13 cellular contexts compared by ENCODE assay signal in the genomic region with DNA sequence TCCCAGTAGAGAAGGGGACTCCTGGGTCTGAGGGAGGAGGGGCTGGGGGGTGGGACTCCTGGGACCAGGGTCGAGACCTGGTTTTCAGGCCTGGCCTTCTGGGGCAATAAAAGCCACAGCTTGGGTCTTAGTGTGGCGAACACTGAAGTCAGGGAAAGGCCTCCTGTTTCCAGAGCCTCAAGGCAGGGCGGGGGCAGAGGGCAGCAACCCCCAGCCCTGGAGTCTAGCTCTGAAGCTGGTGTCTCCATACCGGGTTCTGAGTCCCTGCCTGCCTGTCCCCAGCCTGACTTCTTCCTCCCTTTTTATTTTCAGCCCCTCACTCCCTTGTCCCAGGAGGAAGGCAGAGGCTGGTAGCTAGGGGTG. TPM values are rescaled to one million over a fixed set of nuclear protein-coding genes. Genes with fewer than 3 reads are reported as not detected.
DNase-seq lines count a peak whose midpoint lies in the region; ATAC-seq and TF ChIP-seq lines count a peak whose summit lies in the region.
"Had no signal": no experiment of that assay in that cellular context is flagged by ENCODE, and none has a peak within 500 bp of the region (broad histone marks: within the 10 kb centered on the region; RNA-seq: fewer than 3 reads in every experiment).

No MANE protein-coding gene starts in this region.

- no peak overlapping the region for H2AFZ ChIP-seq in osteoblast (ENCODE audit: low read length)

- POLR2A ChIA-PET in activated CD8-positive, alpha-beta T cell treated with anti-CD3 and anti-CD28 coated beads, Interleukin-2, amount 10 ng/mL, durations not matched to agents 7 days and 5 days (lab: Charles Lee) = no interaction called here

- WGBS in ectodermal cell, 2 experiments = 48 to 51% methylated on average over 4 of the region's 4 CpGs

- no peaks in the 10 kb centered on the region for H3K9me3 ChIP-seq in NT2/D1 (ENCODE audit: insufficient read depth, low read length)
- H3K9me3 ChIP-seq in ectodermal cell (ENCODE audit: control insufficient read depth, low read length) = no peaks in the 10 kb centered on the region
- no peaks in the 10 kb centered on the region for H3K9me3 ChIP-seq in osteoblast (ENCODE audit: low read depth, low read length)

- H3K4me1 ChIP-seq in NT2/D1 (ENCODE audit: insufficient read depth, insufficient read length) (peaks cover 22% of the 10 kb centered on the region), ectodermal cell (ENCODE audit: control insufficient read depth, insufficient read depth, low read length) (peaks cover 54% of the 10 kb centered on the region), osteoblast (ENCODE audit: insufficient read depth, low read length) (peaks cover 10% of the 10 kb centered on the region)

- peaks cover 54% of the 10 kb centered on the region for H3K27me3 ChIP-seq in NT2/D1 (ENCODE audit: insufficient read depth, insufficient read length)
- H3K27me3 ChIP-seq in ectodermal cell (ENCODE audit: control insufficient read depth, insufficient read depth, low read length, poor library complexity, severe bottlenecking) = peaks cover 61% of the 10 kb centered on the region
- H3K27me3 ChIP-seq in osteoblast (ENCODE audit: insufficient read depth, low read length) = peaks cover 53% of the 10 kb centered on the region

- peaks cover 10% of the 10 kb centered on the region for H4K20me1 ChIP-seq in osteoblast (ENCODE audit: insufficient read depth, low read length)

- peak overlapping the region; percentile 61 for H3K9ac ChIP-seq in NT2/D1 (ENCODE audit: insufficient read length, low read depth)

- DNase-seq in DMS53 treated with DMSO at 0.1 percent for 48 hours (lab: John Stamatoyannopoulos, UW; ENCODE audit: unreplicated experiment) (peak; percentile 6), NT2/D1 (ENCODE audit: low read depth, low spot score) (no peak), osteoblast (ENCODE audit: insufficient read length, low spot score, missing footprints) (no peak), COLO829 (ENCODE audit: low spot score) (no peak), ecto neural progenitor cell (ENCODE audit: low spot score) (no peak)
- no peak for DNase-seq in activated CD8-positive, alpha-beta T cell treated with anti-CD3 and anti-CD28 coated beads, Interleukin-2, amount 10 ng/mL, durations not matched to agents 7 days and 5 days
- DNase-seq: NCI-H187 had no signal

- H3K4me2 ChIP-seq in osteoblast (ENCODE audit: insufficient read depth, low read length) = peak overlapping the region; percentile 36

- H3K27ac ChIP-seq in ectodermal cell (ENCODE audit: insufficient read depth, low read depth, low read length, poor library complexity, severe bottlenecking) = peak overlapping the region; percentile 21
- no peak overlapping the region for H3K27ac ChIP-seq in osteoblast (ENCODE audit: low read depth, low read length)

- H3K4me1 Mint-ChIP-seq in activated CD8-positive, alpha-beta T cell treated with anti-CD3 and anti-CD28 coated beads, Interleukin-2, amount 10 ng/mL, durations not matched to agents 7 days and 5 days (ENCODE audit: low read depth) = peaks cover 40% of the 10 kb centered on the region

- peaks cover 4% of the 10 kb centered on the region for H3K36me3 Mint-ChIP-seq in activated CD8-positive, alpha-beta T cell treated with anti-CD3 and anti-CD28 coated beads, Interleukin-2, amount 10 ng/mL, durations not matched to agents 7 days and 5 days (ENCODE audit: low read depth)

- H3K79me2 ChIP-seq in osteoblast (ENCODE audit: insufficient read depth, low read length) = peaks cover 32% of the 10 kb centered on the region

- CTCF ChIA-PET in activated CD8-positive, alpha-beta T cell treated with anti-CD3 and anti-CD28 coated beads, Interleukin-2, amount 10 ng/mL, durations not matched to agents 7 days and 5 days (lab: Charles Lee) = interaction anchor here (1.0 to 1.1 kb wide), 2 partner anchors 72 to 79 kb away, joined by 3 to 4 read pairs; a partner anchor contains a TSS

- no peaks in the 10 kb centered on the region for H3K9me3 Mint-ChIP-seq in activated CD8-positive, alpha-beta T cell treated with anti-CD3 and anti-CD28 coated beads, Interleukin-2, amount 10 ng/mL, durations not matched to agents 7 days and 5 days (ENCODE audit: insufficient read depth)
- H3K9me3 Mint-ChIP-seq: activated CD4-positive, alpha-beta T cell treated with anti-CD3 and anti-CD28 coated beads, Interleukin-2, amount 10 ng/mL, durations not matched to agents 24 days and 14 days; IgD-negative memory B cell; T-helper 1 cell treated with Interleukin-12 subunit alpha and Interleukin-12 subunit beta and Interleukin-4 antibody, amounts not matched to agents 30 μg/mL and 1 μg/mL, for 36 hours had no signal

- H3K36me3 ChIP-seq in NT2/D1 (ENCODE audit: insufficient read depth, insufficient read length, low read length) = peaks cover 9% of the 10 kb centered on the region
- peaks cover 9% of the 10 kb centered on the region for H3K36me3 ChIP-seq in ectodermal cell (ENCODE audit: control insufficient read depth, insufficient read depth, low read length)
- H3K36me3 ChIP-seq in osteoblast (ENCODE audit: insufficient read depth, low read length) = peaks cover 12% of the 10 kb centered on the region

- no peak overlapping the region for H3K27ac Mint-ChIP-seq in activated CD8-positive, alpha-beta T cell treated with anti-CD3 and anti-CD28 coated beads, Interleukin-2, amount 10 ng/mL, durations not matched to agents 7 days and 5 days
- H3K27ac Mint-ChIP-seq: activated CD4-positive, alpha-beta T cell treated with anti-CD3 and anti-CD28 coated beads, Interleukin-2, amount 10 ng/mL, durations not matched to agents 24 days and 14 days; T-helper 1 cell treated with Interleukin-12 subunit alpha and Interleukin-12 subunit beta and Interleukin-4 antibody, amounts not matched to agents 30 μg/mL and 1 μg/mL, for 36 hours had no signal

- H3K27me3 Mint-ChIP-seq in activated CD8-positive, alpha-beta T cell treated with anti-CD3 and anti-CD28 coated beads, Interleukin-2, amount 10 ng/mL, durations not matched to agents 7 days and 5 days (ENCODE audit: low read depth) = peaks cover 54% of the 10 kb centered on the region

- H3K4me3 Mint-ChIP-seq in activated CD8-positive, alpha-beta T cell treated with anti-CD3 and anti-CD28 coated beads, Interleukin-2, amount 10 ng/mL, durations not matched to agents 7 days and 5 days = no peak overlapping the region

- no peak for ATAC-seq in activated CD8-positive, alpha-beta T cell treated with anti-CD3 and anti-CD28 coated beads, Interleukin-2, amount 10 ng/mL, durations not matched to agents 7 days and 5 days

- TF ChIP-seq CTCF in osteoblast (IDR thresholded peaks at IDR 0.05; ENCODE audit: extremely low read depth, low read depth, low read length) = no peak

- H3K4me3 ChIP-seq in NT2/D1 (ENCODE audit: insufficient read length, low read depth) = peak overlapping the region; percentile 24
- peak overlapping the region; percentile 30 for H3K4me3 ChIP-seq in ectodermal cell (ENCODE audit: insufficient read depth, low read depth, low read length)
- no peak overlapping the region for H3K4me3 ChIP-seq in osteoblast (ENCODE audit: insufficient read depth, low read length)

RNA-seq across cellular contexts. Expression of a gene that starts 0.3 kb away (rescaled TPM):
- polyA plus RNA-seq in ectodermal cell (2013, experiment 1 of 4) = 0.39 TPM
- polyA plus RNA-seq in ectodermal cell (2013, experiment 2 of 4) = 0.52 TPM
- 0.96 TPM for polyA plus RNA-seq in ectodermal cell (2013, experiment 3 of 4)
- polyA plus RNA-seq in ectodermal cell (2013, experiment 4 of 4) = 0.85 TPM
- total RNA-seq in osteoblast = under 0.01 TPM in 2 replicates
- total RNA-seq in activated CD8-positive, alpha-beta T cell treated with anti-CD3 and anti-CD28 coated beads, Interleukin-2, amount 10 ng/mL, durations not matched to agents 7 days and 5 days = under 1 TPM; 0.05 to 0.08 TPM
- total RNA-seq: Daoy had no signal
- polyA plus RNA-seq: IgD-negative memory B cell had no signal

RNA-seq across cellular contexts. Expression of a gene that starts 1.8 kb away (rescaled TPM):
- 298 TPM for polyA plus RNA-seq in ectodermal cell (2013, experiment 1 of 4)
- polyA plus RNA-seq in ectodermal cell (2013, experiment 2 of 4) = 301 TPM
- polyA plus RNA-seq in ectodermal cell (2013, experiment 3 of 4) = 217 TPM
- 240 TPM for polyA plus RNA-seq in ectodermal cell (2013, experiment 4 of 4)
- total RNA-seq in osteoblast = 95.2 and 119 TPM in 2 replicates
- 10 to 100 TPM; 70.3 to 71.3 TPM for total RNA-seq in activated CD8-positive, alpha-beta T cell treated with anti-CD3 and anti-CD28 coated beads, Interleukin-2, amount 10 ng/mL, durations not matched to agents 7 days and 5 days

RNA-seq across cellular contexts. Expression of a gene that starts 29.0 kb away (rescaled TPM):
- polyA plus RNA-seq in ectodermal cell (2013, experiment 1 of 4) = not detected
- not detected for polyA plus RNA-seq in ectodermal cell (2013, experiment 2 of 4)
- not detected for polyA plus RNA-seq in ectodermal cell (2013, experiment 3 of 4)
- 0.24 TPM for polyA plus RNA-seq in ectodermal cell (2013, experiment 4 of 4)
- total RNA-seq in osteoblast = not detected in 2 replicates
- total RNA-seq in activated CD8-positive, alpha-beta T cell treated with anti-CD3 and anti-CD28 coated beads, Interleukin-2, amount 10 ng/mL, durations not matched to agents 7 days and 5 days = not detected
- total RNA-seq: activated CD4-positive, alpha-beta T cell treated with anti-CD3 and anti-CD28 coated beads, Interleukin-2, amount 10 ng/mL, durations not matched to agents 24 days and 14 days; Daoy had no signal
- polyA plus RNA-seq: esophagus, IgD-negative memory B cell had no signal

RNA-seq across cellular contexts. Expression of a gene that starts 29.4 kb away (rescaled TPM):
- polyA plus RNA-seq in ectodermal cell (2013, experiment 1 of 4) = 12.2 TPM
- polyA plus RNA-seq in ectodermal cell (2013, experiment 2 of 4) = 14.1 TPM
- 9.8 TPM for polyA plus RNA-seq in ectodermal cell (2013, experiment 3 of 4)
- 12.1 TPM for polyA plus RNA-seq in ectodermal cell (2013, experiment 4 of 4)
- 4.3 and 4.7 TPM in 2 replicates for total RNA-seq in osteoblast
- 10 to 100 TPM; 17.1 to 19.4 TPM for total RNA-seq in activated CD8-positive, alpha-beta T cell treated with anti-CD3 and anti-CD28 coated beads, Interleukin-2, amount 10 ng/mL, durations not matched to agents 7 days and 5 days

RNA-seq across cellular contexts. Expression of a gene that starts 52.6 kb away (rescaled TPM):
- 36.5 TPM for polyA plus RNA-seq in ectodermal cell (2013, experiment 1 of 4)
- polyA plus RNA-seq in ectodermal cell (2013, experiment 2 of 4) = 38.5 TPM
- polyA plus RNA-seq in ectodermal cell (2013, experiment 3 of 4) = 17.1 TPM
- 20.9 TPM for polyA plus RNA-seq in ectodermal cell (2013, experiment 4 of 4)
- 23.3 and 25.0 TPM in 2 replicates for total RNA-seq in osteoblast
- total RNA-seq in activated CD8-positive, alpha-beta T cell treated with anti-CD3 and anti-CD28 coated beads, Interleukin-2, amount 10 ng/mL, durations not matched to agents 7 days and 5 days = 10 to 100 TPM; 46.4 to 50.4 TPM
